In the genomic region with DNA sequence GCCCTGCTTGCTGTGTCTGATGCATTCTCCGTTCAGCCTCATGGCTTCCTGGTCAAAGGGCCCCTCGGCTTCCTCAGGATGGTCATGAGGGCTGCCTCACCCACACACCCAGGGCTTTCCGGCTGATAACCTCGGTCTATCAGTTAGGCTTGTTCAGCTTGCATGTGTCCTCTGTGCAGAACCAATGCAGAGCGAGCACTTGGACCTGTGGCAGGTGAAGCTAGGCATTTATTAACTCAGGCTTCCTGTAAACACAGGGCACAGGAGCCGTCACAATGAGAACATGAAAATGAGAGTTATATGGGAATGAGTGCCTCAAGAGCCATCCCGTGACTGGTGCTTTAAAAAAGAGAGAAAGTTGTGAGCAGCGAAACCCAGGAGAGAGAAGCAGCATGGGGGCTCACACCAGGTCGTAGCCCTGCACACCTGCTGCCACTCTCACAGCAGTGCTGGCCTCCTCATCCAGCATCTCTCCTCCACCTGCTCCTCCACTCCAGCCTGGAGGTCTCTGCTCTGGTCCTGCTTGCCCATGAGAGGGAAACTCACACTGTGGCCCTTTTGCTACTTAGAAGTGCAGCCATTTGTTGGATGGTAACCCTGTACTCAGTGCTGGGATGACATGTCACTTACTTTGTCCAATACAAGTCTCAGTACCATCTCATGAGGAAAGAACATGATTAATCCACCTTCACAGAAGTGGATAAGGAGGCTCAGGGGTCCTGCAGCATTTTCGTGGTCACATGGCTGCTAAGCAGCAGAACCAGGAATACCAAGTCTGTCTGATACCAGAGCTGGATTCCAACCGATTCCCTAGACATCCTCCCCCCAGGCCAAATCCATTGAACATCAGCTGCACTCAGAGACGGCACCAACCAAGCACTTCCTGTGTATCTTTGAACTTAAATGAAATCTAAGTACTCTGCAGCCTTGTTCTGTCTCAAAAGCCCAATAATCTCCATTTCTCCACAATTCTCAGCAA, we compare ENCODE assay signal across 1 cellular context.
TF ChIP-seq lines count a peak whose summit lies in the region.

No MANE protein-coding gene starts in this region.

TF ChIP-seq in liver, 16 proteins besides CTCF, POLR2A, EP300 and RAD21 (continued from another document):
- peak; percentile 42 for TF ChIP-seq ZBTB33 (IDR thresholded peaks at IDR 0.05)
- no peak for TF ChIP-seq NR2F2 (IDR thresholded peaks at IDR 0.05)
